ENCODE assay signal across 1 cellular context in the genomic region with DNA sequence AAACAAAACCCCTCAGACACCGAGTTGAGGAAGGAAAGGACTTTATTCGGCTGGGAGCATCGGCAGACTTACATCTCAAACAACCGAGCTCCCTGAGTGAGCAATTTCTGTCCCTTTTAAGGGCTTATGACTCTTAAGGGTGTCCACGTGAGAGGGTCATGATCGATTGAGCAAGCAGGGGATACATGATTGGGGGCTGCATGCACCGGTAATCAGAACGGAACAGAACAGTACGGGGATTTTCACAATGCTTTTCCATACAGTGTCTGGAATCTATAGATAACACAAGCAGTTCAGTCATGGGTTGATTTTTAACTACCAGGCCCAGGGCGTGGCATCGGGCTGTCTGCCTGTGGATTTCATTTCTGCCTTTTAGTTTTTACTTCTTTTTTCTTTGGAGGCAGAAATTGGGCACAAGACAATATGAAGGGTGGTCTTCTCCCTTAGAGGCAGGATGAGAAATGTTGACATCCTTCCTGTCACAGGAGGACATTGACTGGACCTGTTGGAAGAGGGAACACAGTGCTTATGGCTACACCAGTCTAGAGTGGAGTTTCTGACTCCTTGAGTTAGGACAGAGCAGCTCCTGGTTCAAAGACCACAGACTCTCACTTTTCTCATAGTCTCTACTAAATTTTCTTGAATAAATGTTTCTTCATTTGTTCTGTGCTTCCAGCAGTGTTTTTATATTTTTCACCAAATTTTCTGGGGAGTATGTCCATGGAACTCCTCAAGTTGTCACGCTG.
TF ChIP-seq lines count a peak whose summit lies in the region.

No MANE protein-coding gene starts in this region.

TF ChIP-seq in GM23338, 12 proteins besides CTCF, POLR2A, EP300 and RAD21:
- TF ChIP-seq, protein P1, sequence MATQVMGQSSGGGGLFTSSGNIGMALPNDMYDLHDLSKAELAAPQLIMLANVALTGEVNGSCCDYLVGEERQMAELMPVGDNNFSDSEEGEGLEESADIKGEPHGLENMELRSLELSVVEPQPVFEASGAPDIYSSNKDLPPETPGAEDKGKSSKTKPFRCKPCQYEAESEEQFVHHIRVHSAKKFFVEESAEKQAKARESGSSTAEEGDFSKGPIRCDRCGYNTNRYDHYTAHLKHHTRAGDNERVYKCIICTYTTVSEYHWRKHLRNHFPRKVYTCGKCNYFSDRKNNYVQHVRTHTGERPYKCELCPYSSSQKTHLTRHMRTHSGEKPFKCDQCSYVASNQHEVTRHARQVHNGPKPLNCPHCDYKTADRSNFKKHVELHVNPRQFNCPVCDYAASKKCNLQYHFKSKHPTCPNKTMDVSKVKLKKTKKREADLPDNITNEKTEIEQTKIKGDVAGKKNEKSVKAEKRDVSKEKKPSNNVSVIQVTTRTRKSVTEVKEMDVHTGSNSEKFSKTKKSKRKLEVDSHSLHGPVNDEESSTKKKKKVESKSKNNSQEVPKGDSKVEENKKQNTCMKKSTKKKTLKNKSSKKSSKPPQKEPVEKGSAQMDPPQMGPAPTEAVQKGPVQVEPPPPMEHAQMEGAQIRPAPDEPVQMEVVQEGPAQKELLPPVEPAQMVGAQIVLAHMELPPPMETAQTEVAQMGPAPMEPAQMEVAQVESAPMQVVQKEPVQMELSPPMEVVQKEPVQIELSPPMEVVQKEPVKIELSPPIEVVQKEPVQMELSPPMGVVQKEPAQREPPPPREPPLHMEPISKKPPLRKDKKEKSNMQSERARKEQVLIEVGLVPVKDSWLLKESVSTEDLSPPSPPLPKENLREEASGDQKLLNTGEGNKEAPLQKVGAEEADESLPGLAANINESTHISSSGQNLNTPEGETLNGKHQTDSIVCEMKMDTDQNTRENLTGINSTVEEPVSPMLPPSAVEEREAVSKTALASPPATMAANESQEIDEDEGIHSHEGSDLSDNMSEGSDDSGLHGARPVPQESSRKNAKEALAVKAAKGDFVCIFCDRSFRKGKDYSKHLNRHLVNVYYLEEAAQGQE (IDR thresholded peaks at IDR 0.05; ENCODE audit: unreplicated experiment), result no peak
- TF ChIP-seq POLR2AphosphoS5 (IDR thresholded peaks at IDR 0.05; ENCODE audit: low read depth), result no peak
- TF ChIP-seq EZH2 (IDR thresholded peaks at IDR 0.05; ENCODE audit: low read depth, unreplicated experiment), result no peak
- TF ChIP-seq STAT1 (IDR thresholded peaks at IDR 0.05; ENCODE audit: unreplicated experiment), result no peak
- no peak for TF ChIP-seq NANOG (IDR thresholded peaks at IDR 0.05; ENCODE audit: borderline replicate concordance)
- no peak for TF ChIP-seq EZH2phosphoT487 (IDR thresholded peaks at IDR 0.05; ENCODE audit: unreplicated experiment)
- TF ChIP-seq ZNF114 (CRISPR knock-in tag; IDR thresholded peaks at IDR 0.05), result no peak
- TF ChIP-seq CREB1 (CRISPR knock-in tag; IDR thresholded peaks at IDR 0.05; ENCODE audit: low read depth), result no peak
- TF ChIP-seq, protein P2, sequence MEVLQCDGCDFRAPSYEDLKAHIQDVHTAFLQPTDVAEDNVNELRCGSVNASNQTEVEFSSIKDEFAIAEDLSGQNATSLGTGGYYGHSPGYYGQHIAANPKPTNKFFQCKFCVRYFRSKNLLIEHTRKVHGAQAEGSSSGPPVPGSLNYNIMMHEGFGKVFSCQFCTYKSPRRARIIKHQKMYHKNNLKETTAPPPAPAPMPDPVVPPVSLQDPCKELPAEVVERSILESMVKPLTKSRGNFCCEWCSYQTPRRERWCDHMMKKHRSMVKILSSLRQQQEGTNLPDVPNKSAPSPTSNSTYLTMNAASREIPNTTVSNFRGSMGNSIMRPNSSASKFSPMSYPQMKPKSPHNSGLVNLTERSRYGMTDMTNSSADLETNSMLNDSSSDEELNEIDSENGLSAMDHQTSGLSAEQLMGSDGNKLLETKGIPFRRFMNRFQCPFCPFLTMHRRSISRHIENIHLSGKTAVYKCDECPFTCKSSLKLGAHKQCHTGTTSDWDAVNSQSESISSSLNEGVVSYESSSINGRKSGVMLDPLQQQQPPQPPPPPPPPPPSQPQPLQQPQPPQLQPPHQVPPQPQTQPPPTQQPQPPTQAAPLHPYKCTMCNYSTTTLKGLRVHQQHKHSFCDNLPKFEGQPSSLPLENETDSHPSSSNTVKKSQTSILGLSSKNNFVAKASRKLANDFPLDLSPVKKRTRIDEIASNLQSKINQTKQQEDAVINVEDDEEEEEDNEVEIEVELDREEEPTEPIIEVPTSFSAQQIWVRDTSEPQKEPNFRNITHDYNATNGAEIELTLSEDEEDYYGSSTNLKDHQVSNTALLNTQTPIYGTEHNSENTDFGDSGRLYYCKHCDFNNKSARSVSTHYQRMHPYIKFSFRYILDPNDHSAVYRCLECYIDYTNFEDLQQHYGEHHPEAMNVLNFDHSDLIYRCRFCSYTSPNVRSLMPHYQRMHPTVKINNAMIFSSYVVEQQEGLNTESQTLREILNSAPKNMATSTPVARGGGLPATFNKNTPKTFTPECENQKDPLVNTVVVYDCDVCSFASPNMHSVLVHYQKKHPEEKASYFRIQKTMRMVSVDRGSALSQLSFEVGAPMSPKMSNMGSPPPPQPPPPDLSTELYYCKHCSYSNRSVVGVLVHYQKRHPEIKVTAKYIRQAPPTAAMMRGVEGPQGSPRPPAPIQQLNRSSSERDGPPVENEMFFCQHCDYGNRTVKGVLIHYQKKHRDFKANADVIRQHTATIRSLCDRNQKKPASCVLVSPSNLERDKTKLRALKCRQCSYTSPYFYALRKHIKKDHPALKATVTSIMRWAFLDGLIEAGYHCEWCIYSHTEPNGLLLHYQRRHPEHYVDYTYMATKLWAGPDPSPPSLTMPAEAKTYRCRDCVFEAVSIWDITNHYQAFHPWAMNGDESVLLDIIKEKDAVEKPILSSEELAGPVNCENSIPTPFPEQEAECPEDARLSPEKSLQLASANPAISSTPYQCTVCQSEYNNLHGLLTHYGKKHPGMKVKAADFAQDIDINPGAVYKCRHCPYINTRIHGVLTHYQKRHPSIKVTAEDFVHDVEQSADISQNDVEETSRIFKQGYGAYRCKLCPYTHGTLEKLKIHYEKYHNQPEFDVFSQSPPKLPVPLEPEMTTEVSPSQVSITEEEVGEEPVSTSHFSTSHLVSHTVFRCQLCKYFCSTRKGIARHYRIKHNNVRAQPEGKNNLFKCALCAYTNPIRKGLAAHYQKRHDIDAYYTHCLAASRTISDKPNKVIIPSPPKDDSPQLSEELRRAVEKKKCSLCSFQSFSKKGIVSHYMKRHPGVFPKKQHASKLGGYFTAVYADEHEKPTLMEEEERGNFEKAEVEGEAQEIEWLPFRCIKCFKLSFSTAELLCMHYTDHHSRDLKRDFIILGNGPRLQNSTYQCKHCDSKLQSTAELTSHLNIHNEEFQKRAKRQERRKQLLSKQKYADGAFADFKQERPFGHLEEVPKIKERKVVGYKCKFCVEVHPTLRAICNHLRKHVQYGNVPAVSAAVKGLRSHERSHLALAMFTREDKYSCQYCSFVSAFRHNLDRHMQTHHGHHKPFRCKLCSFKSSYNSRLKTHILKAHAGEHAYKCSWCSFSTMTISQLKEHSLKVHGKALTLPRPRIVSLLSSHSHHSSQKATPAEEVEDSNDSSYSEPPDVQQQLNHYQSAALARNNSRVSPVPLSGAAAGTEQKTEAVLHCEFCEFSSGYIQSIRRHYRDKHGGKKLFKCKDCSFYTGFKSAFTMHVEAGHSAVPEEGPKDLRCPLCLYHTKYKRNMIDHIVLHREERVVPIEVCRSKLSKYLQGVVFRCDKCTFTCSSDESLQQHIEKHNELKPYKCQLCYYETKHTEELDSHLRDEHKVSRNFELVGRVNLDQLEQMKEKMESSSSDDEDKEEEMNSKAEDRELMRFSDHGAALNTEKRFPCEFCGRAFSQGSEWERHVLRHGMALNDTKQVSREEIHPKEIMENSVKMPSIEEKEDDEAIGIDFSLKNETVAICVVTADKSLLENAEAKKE (CRISPR knock-in tag; IDR thresholded peaks at IDR 0.05), result no peak
- TF ChIP-seq ZNF331 (CRISPR knock-in tag; IDR thresholded peaks at IDR 0.05; ENCODE audit: low read depth), result no peak
- no peak for TF ChIP-seq JUNB (IDR thresholded peaks at IDR 0.05; ENCODE audit: unreplicated experiment)
- TF ChIP-seq, protein P3, sequence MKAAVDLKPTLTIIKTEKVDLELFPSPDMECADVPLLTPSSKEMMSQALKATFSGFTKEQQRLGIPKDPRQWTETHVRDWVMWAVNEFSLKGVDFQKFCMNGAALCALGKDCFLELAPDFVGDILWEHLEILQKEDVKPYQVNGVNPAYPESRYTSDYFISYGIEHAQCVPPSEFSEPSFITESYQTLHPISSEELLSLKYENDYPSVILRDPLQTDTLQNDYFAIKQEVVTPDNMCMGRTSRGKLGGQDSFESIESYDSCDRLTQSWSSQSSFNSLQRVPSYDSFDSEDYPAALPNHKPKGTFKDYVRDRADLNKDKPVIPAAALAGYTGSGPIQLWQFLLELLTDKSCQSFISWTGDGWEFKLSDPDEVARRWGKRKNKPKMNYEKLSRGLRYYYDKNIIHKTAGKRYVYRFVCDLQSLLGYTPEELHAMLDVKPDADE (IDR thresholded peaks at IDR 0.05), result no peak
